ENCODE assay signal across 9 cellular contexts in the genomic region with DNA sequence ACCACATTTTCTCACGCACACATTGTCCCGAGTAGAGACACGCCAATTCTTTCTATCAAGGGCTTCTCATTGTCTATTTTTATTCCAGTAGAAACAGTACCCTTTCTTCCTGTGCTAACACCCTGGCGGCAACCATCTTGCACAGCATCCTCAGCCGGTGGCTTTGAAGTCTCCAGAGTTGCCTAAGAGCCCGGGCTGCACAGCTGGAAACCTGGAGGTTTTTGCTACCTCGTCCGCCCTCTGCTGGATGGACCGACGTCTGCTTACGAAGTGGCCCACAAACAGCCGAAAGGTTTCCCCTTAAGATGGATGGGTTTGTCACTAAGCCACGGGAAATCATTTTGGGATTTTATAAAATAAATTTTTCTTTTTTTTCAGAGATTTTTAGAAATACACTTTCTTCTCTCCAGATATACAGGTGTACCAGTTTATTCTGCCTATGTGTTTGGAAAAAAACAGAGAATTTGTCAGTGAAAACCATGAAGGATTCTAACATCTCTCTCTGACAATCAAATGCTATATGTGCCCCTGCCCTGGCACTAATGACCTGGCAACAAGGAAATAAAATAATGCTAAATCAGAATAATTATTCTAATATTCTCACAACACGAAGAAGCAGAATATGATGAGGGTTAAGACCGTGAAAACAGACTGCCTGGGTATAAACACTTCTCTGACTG.
DNase-seq lines count a peak whose midpoint lies in the region; FAIRE-seq and TF ChIP-seq lines count a peak whose summit lies in the region.
"Had no signal": no experiment of that assay in that cellular context is flagged by ENCODE, and none has a peak within 500 bp of the region (broad histone marks: within the 10 kb centered on the region; RNA-seq: fewer than 3 reads in every experiment).

No MANE protein-coding gene starts in this region.

- H3K14ac ChIP-seq in trophoblast cell (ENCODE audit: low read length): no peak overlapping the region

- no peaks in the 10 kb centered on the region for H3K36me3 ChIP-seq in MM.1S (replicated peaks; ENCODE audit: insufficient read depth, low read length)
- H3K36me3 ChIP-seq in SJSA1: no peaks in the 10 kb centered on the region
- no peaks in the 10 kb centered on the region for H3K36me3 ChIP-seq in trophoblast cell (ENCODE audit: control insufficient read depth in 1 of 2, insufficient read depth in 2 of 2, low read length in 2 of 2)

- H3K18ac ChIP-seq in trophoblast cell (ENCODE audit: low read length): no peak overlapping the region

- no peak overlapping the region for H4K91ac ChIP-seq in trophoblast cell (ENCODE audit: low read depth, low read length)

- no peak overlapping the region for H2BK120ac ChIP-seq in trophoblast cell (ENCODE audit: insufficient read depth, low read length, poor library complexity)

- H3K79me2 ChIP-seq in MM.1S (ENCODE audit: low read length) (no peaks in the 10 kb centered on the region), trophoblast cell (ENCODE audit: control insufficient read depth, insufficient read depth, low read length, poor library complexity) (no peaks in the 10 kb centered on the region)

- H3K4me2 ChIP-seq in MM.1S (ENCODE audit: low read depth, low read length): no peak overlapping the region
- no peak overlapping the region for H3K4me2 ChIP-seq in trophoblast cell (ENCODE audit: low read length)

- DNase-seq in ELF-1 (ENCODE audit: low read depth, low spot score) (peak; percentile 94), GOT3 (lab: John Stamatoyannopoulos, UW) (peak; percentile 23), MM.1S (peak; percentile 91), SJSA1 (ENCODE audit: low read depth in 1 of 2, low spot score in 2 of 2) (peak; percentile 43 to 82), globus pallidus (ENCODE audit: low spot score) (peak; percentile 38), trophoblast cell (peak; percentile 94 to 97), urothelium cell line (ENCODE audit: low spot score) (peak; percentile 84)
- peak; percentile 7 for DNase-seq in activated gamma-delta T cell treated with anti-CD3 and anti-CD28 coated beads, Interleukin-2, amount 50 U/mL, for 16 hours (ENCODE audit: low read depth)

- H3K9me3 ChIP-seq in MM.1S (replicated peaks; ENCODE audit: insufficient read depth, low read length): no peaks in the 10 kb centered on the region
- no peaks in the 10 kb centered on the region for H3K9me3 ChIP-seq in SJSA1 (replicated peaks)
- H3K9me3 ChIP-seq in trophoblast cell (ENCODE audit: insufficient read depth, low read depth, low read length): no peaks in the 10 kb centered on the region

- no peak overlapping the region for H3K27ac ChIP-seq in MM.1S (ENCODE audit: low read length)
- H3K27ac ChIP-seq in SJSA1: no peak overlapping the region
- H3K27ac ChIP-seq in trophoblast cell (ENCODE audit: low read depth, low read length): no peak overlapping the region

- no peak overlapping the region for H2BK5ac ChIP-seq in trophoblast cell (ENCODE audit: low read depth, low read length, poor library complexity)

- H4K20me1 ChIP-seq in MM.1S (ENCODE audit: insufficient read depth, low read length): no peaks in the 10 kb centered on the region

- no peaks in the 10 kb centered on the region for H3K9me2 ChIP-seq in MM.1S (replicated peaks; ENCODE audit: insufficient read depth, low read length)

- no CpG with 5 or more reads among the region's 15 CpGs for WGBS in trophoblast cell (ENCODE audit: extremely low coverage, insufficient coverage, insufficient read length)

- no peaks in the 10 kb centered on the region for H3F3A ChIP-seq in MM.1S (ENCODE audit: insufficient read depth, low read length)

- H2AK5ac ChIP-seq in trophoblast cell (ENCODE audit: low read length): no peak overlapping the region

- no peak overlapping the region for H3K4me3 ChIP-seq in MM.1S (ENCODE audit: low read length)
- no peak overlapping the region for H3K4me3 ChIP-seq in SJSA1
- no peak overlapping the region for H3K4me3 ChIP-seq in trophoblast cell (ENCODE audit: low read depth, low read length)

- H3K4me1 ChIP-seq in MM.1S (ENCODE audit: low read length) (no peaks in the 10 kb centered on the region), SJSA1 (replicated peaks) (no peaks in the 10 kb centered on the region), trophoblast cell (ENCODE audit: control insufficient read depth in 1 of 2, insufficient read depth in 2 of 2, low read length in 2 of 2) (no peaks in the 10 kb centered on the region)

- no peak for FAIRE-seq in urothelium cell line (lab: Jason Lieb, UNC)
- FAIRE-seq: islet of Langerhans had no signal

- TF ChIP-seq CTCF in MM.1S (IDR thresholded peaks at IDR 0.05; ENCODE audit: low read length): peak; percentile 73

- H3K9ac ChIP-seq in MM.1S (ENCODE audit: low read length): no peak overlapping the region
- H3K9ac ChIP-seq in trophoblast cell (ENCODE audit: low read length): no peak overlapping the region

- no peak overlapping the region for H3K4ac ChIP-seq in trophoblast cell (ENCODE audit: low read depth, low read length)

- H2AFZ ChIP-seq in MM.1S (ENCODE audit: low read length) (no peak overlapping the region), trophoblast cell (ENCODE audit: insufficient read depth, low read length, poor library complexity) (no peak overlapping the region)

- H3K23ac ChIP-seq in trophoblast cell (ENCODE audit: low read length): no peak overlapping the region

- H4K8ac ChIP-seq in trophoblast cell (ENCODE audit: low read depth, low read length): no peak overlapping the region

- H3K27me3 ChIP-seq in MM.1S (replicated peaks; ENCODE audit: insufficient read depth, low read length) (no peaks in the 10 kb centered on the region), SJSA1 (replicated peaks) (no peaks in the 10 kb centered on the region), trophoblast cell (ENCODE audit: insufficient read depth, low read length) (no peaks in the 10 kb centered on the region)

- H2BK12ac ChIP-seq in trophoblast cell (ENCODE audit: low read length): no peak overlapping the region

- no peaks in the 10 kb centered on the region for H3K79me1 ChIP-seq in trophoblast cell (ENCODE audit: low read length)

- no peak overlapping the region for H4K12ac ChIP-seq in trophoblast cell (ENCODE audit: low read depth, low read length)

Comparison
In these comparisons a context has a peak if more than half of its experiments do, and no peak if none do; other contexts are left out.
1. DNase-seq: peak in every context shown above with its lines; median percentile 96 in trophoblast cell; 94 in ELF-1; 91 in MM.1S; 84 in urothelium cell line; 62 in SJSA1; 38 in globus pallidus; 23 in GOT3; 7 in activated gamma-delta T cell treated with anti-CD3 and anti-CD28 coated beads, Interleukin-2, amount 50 U/mL, for 16 hours.